ENCODE assay signal across 10 cellular contexts in the genomic region with DNA sequence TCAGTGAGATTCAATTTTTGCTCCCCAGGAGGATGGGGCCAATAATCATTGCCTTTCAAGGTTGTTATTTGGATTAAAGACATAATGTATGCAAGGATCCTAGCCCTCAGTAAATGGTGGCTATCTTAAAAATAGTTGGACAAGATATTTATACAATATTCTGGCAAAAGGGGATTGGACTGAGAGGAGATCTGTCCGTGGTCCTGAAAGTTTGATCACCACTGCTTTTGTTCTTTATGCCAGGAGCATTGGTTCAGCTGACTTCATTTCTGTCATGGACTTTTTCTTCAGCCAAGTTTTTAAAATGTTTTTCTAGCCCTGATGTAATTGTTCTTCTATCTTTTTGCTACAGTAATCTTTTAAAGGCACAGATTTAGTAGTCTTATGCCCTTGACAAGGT.
DNase-seq lines count a peak whose midpoint lies in the region; ATAC-seq and TF ChIP-seq lines count a peak whose summit lies in the region.
"Had no signal": no experiment of that assay in that cellular context is flagged by ENCODE, and none has a peak within 500 bp of the region (broad histone marks: within the 10 kb centered on the region; RNA-seq: fewer than 3 reads in every experiment).

No MANE protein-coding gene starts in this region.

- no peaks in the 10 kb centered on the region for H3K9me3 ChIP-seq in HEK293 (ENCODE audit: control insufficient read depth, insufficient read depth, low read depth, low read length)
- no peaks in the 10 kb centered on the region for H3K9me3 ChIP-seq in esophagus muscularis mucosa

- POLR2A ChIA-PET in HEK293 (lab: Yijun Ruan, JAX) (no interaction called here), T-cell (lab: Charles Lee) (no interaction called here)
- POLR2A ChIA-PET in activated CD8-positive, alpha-beta T cell treated with anti-CD3 and anti-CD28 coated beads, Interleukin-2, amount 10 ng/mL, durations not matched to agents 7 days and 5 days (lab: Charles Lee) = no interaction called here

- H3K4me3 Mint-ChIP-seq in activated CD8-positive, alpha-beta T cell treated with anti-CD3 and anti-CD28 coated beads, Interleukin-2, amount 10 ng/mL, durations not matched to agents 7 days and 5 days = no peak overlapping the region
- H3K4me3 Mint-ChIP-seq in T-cell = no peak overlapping the region

- no peaks in the 10 kb centered on the region for H3K36me3 Mint-ChIP-seq in activated CD8-positive, alpha-beta T cell treated with anti-CD3 and anti-CD28 coated beads, Interleukin-2, amount 10 ng/mL, durations not matched to agents 7 days and 5 days (ENCODE audit: low read depth)
- no peaks in the 10 kb centered on the region for H3K36me3 Mint-ChIP-seq in T-cell

- peaks cover 0 to 24% (median 0%) of the 10 kb centered on the region in 4 donors for H3K27me3 ChIP-seq in esophagus muscularis mucosa

- H3K4me3 ChIP-seq in HEK293 (ENCODE audit: low read depth, low read length) (no peak overlapping the region), esophagus muscularis mucosa (no peak overlapping the region)

- H3K9me3 Mint-ChIP-seq in activated CD8-positive, alpha-beta T cell treated with anti-CD3 and anti-CD28 coated beads, Interleukin-2, amount 10 ng/mL, durations not matched to agents 7 days and 5 days (ENCODE audit: insufficient read depth) = no peaks in the 10 kb centered on the region
- H3K9me3 Mint-ChIP-seq in T-cell = peaks cover 0 to 6% (median 0%) of the 10 kb centered on the region in 3 donors

- CTCF ChIA-PET in HEK293 (lab: Yijun Ruan, JAX) = interaction anchor here (3.3 kb wide), 1 partner anchor 10 kb away, joined by 15 read pairs; no protein-coding TSS in a partner anchor
- CTCF ChIA-PET in activated CD8-positive, alpha-beta T cell treated with anti-CD3 and anti-CD28 coated beads, Interleukin-2, amount 10 ng/mL, durations not matched to agents 7 days and 5 days (lab: Charles Lee) = no interaction called here
- CTCF ChIA-PET in T-cell (lab: Charles Lee) = no interaction called here

- WGBS in esophagus muscularis mucosa = 0% methylated on average over 1 of the region's 1 CpG

- no peak for TF ChIP-seq EP300 in esophagus muscularis mucosa (IDR thresholded peaks at IDR 0.05)

- no peak for ATAC-seq in activated CD8-positive, alpha-beta T cell treated with anti-CD3 and anti-CD28 coated beads, Interleukin-2, amount 10 ng/mL, durations not matched to agents 7 days and 5 days
- ATAC-seq in HG02885 (IDR thresholded peaks at IDR 0.05; ENCODE audit: poor library complexity, unreplicated experiment) (no peak), HG03460 (IDR thresholded peaks at IDR 0.05; ENCODE audit: unreplicated experiment) (no peak), T-cell (replicated peaks in 1 of 4) (no peak)

- DNase-seq in DMS 273 treated with DMSO at 0.1 percent for 48 hours (lab: John Stamatoyannopoulos, UW) = peak; percentile 1
- DNase-seq in activated CD8-positive, alpha-beta T cell treated with anti-CD3 and anti-CD28 coated beads, Interleukin-2, amount 10 ng/mL, durations not matched to agents 7 days and 5 days = peak; percentile 34
- DNase-seq in iPS DF 19.7 (ENCODE audit: low read depth, low spot score) = peak; percentile 9
- no peak for DNase-seq in esophagus muscularis mucosa (ENCODE audit: extremely low spot score)
- DNase-seq in T-cell = no peak
- DNase-seq: effector CD8-positive, alpha-beta T cell; NK-92 treated with Interleukin-12 subunit alpha and Interleukin-12 subunit beta, amount 100 ng/mL, for 24 hours had no signal

- TF ChIP-seq CTCF in HEK293 (tag by site-specific recombination; IDR thresholded peaks at IDR 0.05) = no peak
- TF ChIP-seq CTCF in esophagus muscularis mucosa (IDR thresholded peaks at IDR 0.05) = no peak

- no peaks in the 10 kb centered on the region for H3K36me3 ChIP-seq in HEK293 (ENCODE audit: control insufficient read depth in 2 of 2, insufficient read depth in 1 of 2, low read length in 2 of 2)
- no peaks in the 10 kb centered on the region for H3K36me3 ChIP-seq in esophagus muscularis mucosa

- no peaks in the 10 kb centered on the region for H3K27me3 Mint-ChIP-seq in activated CD8-positive, alpha-beta T cell treated with anti-CD3 and anti-CD28 coated beads, Interleukin-2, amount 10 ng/mL, durations not matched to agents 7 days and 5 days (ENCODE audit: low read depth)
- H3K27me3 Mint-ChIP-seq in T-cell = peaks cover 17 to 33% of the 10 kb centered on the region in 2 donors

- intact Hi-C loops in esophagus muscularis mucosa (cut with DNase I) = no loop called here

- no peaks in the 10 kb centered on the region for H3K4me1 Mint-ChIP-seq in activated CD8-positive, alpha-beta T cell treated with anti-CD3 and anti-CD28 coated beads, Interleukin-2, amount 10 ng/mL, durations not matched to agents 7 days and 5 days (ENCODE audit: low read depth)
- H3K4me1 Mint-ChIP-seq in T-cell = no peaks in the 10 kb centered on the region

- H3K27ac ChIP-seq in HEK293 (ENCODE audit: extremely low read depth, low read depth, low read length) (no peak overlapping the region), esophagus muscularis mucosa (replicated peaks in 1 of 4) (no peak overlapping the region)

- no peaks in the 10 kb centered on the region for H3K4me1 ChIP-seq in HEK293 (ENCODE audit: control insufficient read depth, insufficient read depth, low read length)
- H3K4me1 ChIP-seq in esophagus muscularis mucosa = no peaks in the 10 kb centered on the region

- TF ChIP-seq POLR2A in esophagus muscularis mucosa (IDR thresholded peaks at IDR 0.05; ENCODE audit: low read depth) = no peak

- no peak overlapping the region for H3K27ac Mint-ChIP-seq in activated CD8-positive, alpha-beta T cell treated with anti-CD3 and anti-CD28 coated beads, Interleukin-2, amount 10 ng/mL, durations not matched to agents 7 days and 5 days
- no peak overlapping the region for H3K27ac Mint-ChIP-seq in T-cell

TF ChIP-seq in HEK293, 187 proteins besides CTCF, POLR2A, EP300 and RAD21:
- TF ChIP-seq, protein P1, sequence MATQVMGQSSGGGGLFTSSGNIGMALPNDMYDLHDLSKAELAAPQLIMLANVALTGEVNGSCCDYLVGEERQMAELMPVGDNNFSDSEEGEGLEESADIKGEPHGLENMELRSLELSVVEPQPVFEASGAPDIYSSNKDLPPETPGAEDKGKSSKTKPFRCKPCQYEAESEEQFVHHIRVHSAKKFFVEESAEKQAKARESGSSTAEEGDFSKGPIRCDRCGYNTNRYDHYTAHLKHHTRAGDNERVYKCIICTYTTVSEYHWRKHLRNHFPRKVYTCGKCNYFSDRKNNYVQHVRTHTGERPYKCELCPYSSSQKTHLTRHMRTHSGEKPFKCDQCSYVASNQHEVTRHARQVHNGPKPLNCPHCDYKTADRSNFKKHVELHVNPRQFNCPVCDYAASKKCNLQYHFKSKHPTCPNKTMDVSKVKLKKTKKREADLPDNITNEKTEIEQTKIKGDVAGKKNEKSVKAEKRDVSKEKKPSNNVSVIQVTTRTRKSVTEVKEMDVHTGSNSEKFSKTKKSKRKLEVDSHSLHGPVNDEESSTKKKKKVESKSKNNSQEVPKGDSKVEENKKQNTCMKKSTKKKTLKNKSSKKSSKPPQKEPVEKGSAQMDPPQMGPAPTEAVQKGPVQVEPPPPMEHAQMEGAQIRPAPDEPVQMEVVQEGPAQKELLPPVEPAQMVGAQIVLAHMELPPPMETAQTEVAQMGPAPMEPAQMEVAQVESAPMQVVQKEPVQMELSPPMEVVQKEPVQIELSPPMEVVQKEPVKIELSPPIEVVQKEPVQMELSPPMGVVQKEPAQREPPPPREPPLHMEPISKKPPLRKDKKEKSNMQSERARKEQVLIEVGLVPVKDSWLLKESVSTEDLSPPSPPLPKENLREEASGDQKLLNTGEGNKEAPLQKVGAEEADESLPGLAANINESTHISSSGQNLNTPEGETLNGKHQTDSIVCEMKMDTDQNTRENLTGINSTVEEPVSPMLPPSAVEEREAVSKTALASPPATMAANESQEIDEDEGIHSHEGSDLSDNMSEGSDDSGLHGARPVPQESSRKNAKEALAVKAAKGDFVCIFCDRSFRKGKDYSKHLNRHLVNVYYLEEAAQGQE (tag by site-specific recombination; IDR thresholded peaks at IDR 0.05) = peak; percentile 92
- TF ChIP-seq ZNF777 (tag by site-specific recombination; IDR thresholded peaks at IDR 0.05; ENCODE audit: borderline replicate concordance) = no peak

Comparison
In these comparisons a context has a peak if more than half of its experiments do, and no peak if none do; other contexts are left out.
1. DNase-seq: peak in DMS 273 treated with DMSO at 0.1 percent for 48 hours (single experiment), activated CD8-positive, alpha-beta T cell treated with anti-CD3 and anti-CD28 coated beads, Interleukin-2, amount 10 ng/mL, durations not matched to agents 7 days and 5 days (single experiment) and iPS DF 19.7 (single experiment); none in esophagus muscularis mucosa (single experiment) and T-cell (0 of 34).